In genomic region chr10:22252801-22253577, GRCh38 we compare ENCODE assay signal across 8 cellular contexts. TPM values are rescaled to one million over a fixed set of nuclear protein-coding genes. Genes with fewer than 3 reads are reported as not detected.
DNase-seq lines count a peak whose midpoint lies in the region; ATAC-seq, FAIRE-seq and TF ChIP-seq lines count a peak whose summit lies in the region.

No MANE protein-coding gene starts in this region.

- H3K79me2 ChIP-seq in keratinocyte (ENCODE audit: control insufficient read depth, insufficient read depth, low read length), result no peaks in the 10 kb centered on the region

- H3K27me3 ChIP-seq in breast epithelium (no peaks in the 10 kb centered on the region), keratinocyte (ENCODE audit: control insufficient read depth, extremely low read depth, insufficient read depth, low read length) (no peaks in the 10 kb centered on the region)

- no peak for TF ChIP-seq POLR2A in breast epithelium (IDR thresholded peaks at IDR 0.05)

- peak overlapping the region; percentile 99 for H2AFZ ChIP-seq in keratinocyte (ENCODE audit: control insufficient read depth, low read length)

- H3K27ac ChIP-seq in breast epithelium (peak overlapping the region; percentile 94 to 97), keratinocyte (ENCODE audit: control insufficient read depth, insufficient read depth, low read length) (no peak overlapping the region)

- TF ChIP-seq CTCF in GM12864 (IDR thresholded peaks at IDR 0.05; ENCODE audit: low read depth, low read length, missing control alignments) (no peak), breast epithelium (IDR thresholded peaks at IDR 0.05) (no peak), keratinocyte (optimal IDR thresholded peaks at IDR 0.05 in 1 of 3, IDR thresholded peaks at IDR 0.05 in 1 of 3, conservative IDR thresholded peaks at IDR 0.05 in 1 of 3; ENCODE audit: extremely low read depth in 1 of 3, insufficient read depth in 2 of 3, low read length in 3 of 3) (no peak)

- peak overlapping the region; percentile 87 for H3K9ac ChIP-seq in keratinocyte (ENCODE audit: control insufficient read depth, extremely low read depth, insufficient read depth, low read length)

- no peaks in the 10 kb centered on the region for H4K20me1 ChIP-seq in keratinocyte (ENCODE audit: control insufficient read depth, extremely low read depth, insufficient read depth, low read length)

- intact Hi-C loops in breast epithelium (cut with DNase I; ENCODE audit: low total_unique reads), result no loop called here

- peak overlapping the region; percentile 95 for H3K4me2 ChIP-seq in keratinocyte (ENCODE audit: control insufficient read depth, extremely low read depth, insufficient read depth, low read depth, low read length)

- no peak for FAIRE-seq in keratinocyte (lab: Jason Lieb, UNC)

- H3K9me1 ChIP-seq in keratinocyte (ENCODE audit: control insufficient read depth, extremely low read depth, insufficient read depth, low read length), result no peaks in the 10 kb centered on the region

- H3K9me3 ChIP-seq in breast epithelium (no peaks in the 10 kb centered on the region), keratinocyte (ENCODE audit: control insufficient read depth, low read depth, low read length) (no peaks in the 10 kb centered on the region)

- DNase-seq in GM12864 (ENCODE audit: low read depth) (no peak), T-helper 2 cell (peak in 4 of 5 experiments; percentile 9 to 57 (median 22)), breast epithelium (ENCODE audit: low spot score in 2 of 2) (no peak), keratinocyte (ENCODE audit: low read depth, low spot score) (no peak), GOT3 (lab: John Stamatoyannopoulos, UW) (no peak), kidney glomerular epithelial cell (lab: John Stamatoyannopoulos, UW) (no peak)
- DNase-seq in stimulated activated CD4-positive, alpha-beta T cell treated with anti-CD3 and anti-CD28 coated beads, Interleukin-12 subunit alpha, Interleukin-12 subunit beta, amount 100 ng/mL, for 24 hours (ENCODE audit: low read depth in 2 of 2), result peak; percentile 19 to 26

- dilution Hi-C loops in keratinocyte (cut with MboI; ENCODE audit: extremely low pct_ligation_motif_present, low sequenced_read_pairs), result no loop called here

- peak overlapping the region; percentile 84 for H3K4me3 ChIP-seq in GM12864 (ENCODE audit: low read depth, low read length)
- peak overlapping the region; percentile 72 to 93 (median 86) for H3K4me3 ChIP-seq in breast epithelium
- peak overlapping the region; percentile 44 to 81 (median 69) for H3K4me3 ChIP-seq in keratinocyte (ENCODE audit: control insufficient read depth in 2 of 3, extremely low read depth in 1 of 3, insufficient read depth in 2 of 3, low read depth in 1 of 3, low read length in 3 of 3)

- H3K36me3 ChIP-seq in breast epithelium (no peaks in the 10 kb centered on the region), keratinocyte (ENCODE audit: control insufficient read depth in 2 of 2, extremely low read depth in 1 of 2, insufficient read depth in 2 of 2, low read length in 2 of 2) (no peaks in the 10 kb centered on the region)

- H3K4me1 ChIP-seq in breast epithelium (no peaks in the 10 kb centered on the region), keratinocyte (ENCODE audit: control insufficient read depth, extremely low read depth, insufficient read depth, low read length) (no peaks in the 10 kb centered on the region)

- peak; percentile 34 for ATAC-seq in HG02642 (IDR thresholded peaks at IDR 0.05; ENCODE audit: poor library complexity, unreplicated experiment)

RNA-seq across cellular contexts. Expression of gene EBLN1, which starts 35.2 kb away (rescaled TPM):
- total RNA-seq in breast epithelium, result not detected
- not detected in 3 replicates for polyA plus RNA-seq in keratinocyte
- not detected for polyA plus RNA-seq in keratinocyte (2011; ENCODE audit: low read depth)
- polyA plus RNA-seq in keratinocyte (2011; cell fraction: cytosol; rRNA removed), result not detected in 2 replicates
- polyA plus RNA-seq in keratinocyte (2011; cell fraction: nucleus; rRNA removed), result not detected in 2 replicates
- polyA plus RNA-seq in keratinocyte (2012; ENCODE audit: low replicate concordance), result not detected in 2 replicates
- polyA minus RNA-seq in keratinocyte, result not detected in 3 replicates
- polyA minus RNA-seq in keratinocyte (2011; cell fraction: cytosol; rRNA and poly(A)+ RNA removed), result not detected
- not detected in 2 replicates for polyA minus RNA-seq in keratinocyte (2011; cell fraction: nucleus; rRNA and poly(A)+ RNA removed)

Comparison
In these comparisons a context has a peak if more than half of its experiments do, and no peak if none do; other contexts are left out.
1. DNase-seq: peak in T-helper 2 cell (4 of 5) and stimulated activated CD4-positive, alpha-beta T cell treated with anti-CD3 and anti-CD28 coated beads, Interleukin-12 subunit alpha, Interleukin-12 subunit beta, amount 100 ng/mL, for 24 hours (2 of 2); none in GM12864 (single experiment), breast epithelium (0 of 2), keratinocyte (single experiment), GOT3 (single experiment) and kidney glomerular epithelial cell (single experiment).
2. Peak in every context shown above with its lines, with median percentiles within 50 percentile points of each other: H3K4me3 ChIP-seq.